ENCODE assay signal across 1 cellular context in the genomic region with DNA sequence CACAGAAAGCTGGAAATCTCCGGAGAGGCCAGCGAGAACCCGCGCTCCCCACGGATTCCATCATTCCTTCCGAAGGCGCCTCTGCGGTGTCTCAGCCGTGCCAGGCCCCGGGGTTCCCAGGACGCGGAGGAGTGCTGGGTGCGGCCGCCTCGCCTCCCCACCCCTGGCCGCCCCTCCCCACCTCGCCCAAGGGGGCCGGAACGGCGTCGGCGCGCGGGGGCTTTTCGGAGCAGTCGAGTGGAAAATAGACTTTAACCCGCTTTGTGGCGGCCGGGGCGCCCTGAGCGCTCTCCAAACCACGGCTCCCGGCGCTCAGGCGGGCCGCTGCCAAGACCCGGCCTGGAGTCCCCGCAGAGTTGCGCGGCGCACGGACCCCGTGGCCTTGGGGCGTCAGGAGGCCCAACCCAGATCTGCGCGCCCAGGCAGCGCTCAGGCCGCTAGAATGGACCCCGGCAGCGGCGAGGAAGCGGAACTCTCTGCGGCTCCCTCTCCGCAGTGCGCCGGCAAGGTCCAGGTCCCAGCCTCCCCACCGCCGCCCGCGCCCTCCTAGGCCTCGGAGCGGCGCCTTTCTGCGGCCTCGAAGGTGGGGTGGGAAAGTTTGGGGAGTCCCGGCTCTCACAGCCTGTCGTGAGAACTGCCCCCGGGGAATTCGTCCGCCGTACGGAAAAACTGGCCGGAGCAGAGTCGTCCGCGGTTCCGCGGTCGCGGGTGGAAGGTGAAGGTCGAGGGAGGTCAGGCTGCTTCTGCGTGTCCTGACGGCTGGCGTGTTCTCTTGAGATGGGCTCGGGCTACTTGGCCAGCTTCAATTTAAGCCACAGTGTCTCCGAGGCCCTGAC.
TF ChIP-seq lines count a peak whose summit lies in the region.

No MANE protein-coding gene starts in this region.

TF ChIP-seq in HepG2, 621 proteins besides CTCF, POLR2A, EP300 and RAD21 (continued from another document and continues in another):
- no peak for TF ChIP-seq ZNF570 (CRISPR knock-in tag; IDR thresholded peaks at IDR 0.05; ENCODE audit: borderline replicate concordance)
- TF ChIP-seq MAFF (IDR thresholded peaks at IDR 0.05; ENCODE audit: low read depth, low read length): no peak
- TF ChIP-seq ZNF530 (CRISPR knock-in tag; IDR thresholded peaks at IDR 0.05; ENCODE audit: low read depth): no peak
- no peak for TF ChIP-seq NFE2L2 (IDR thresholded peaks at IDR 0.05; ENCODE audit: low read length)
- TF ChIP-seq, protein P1, sequence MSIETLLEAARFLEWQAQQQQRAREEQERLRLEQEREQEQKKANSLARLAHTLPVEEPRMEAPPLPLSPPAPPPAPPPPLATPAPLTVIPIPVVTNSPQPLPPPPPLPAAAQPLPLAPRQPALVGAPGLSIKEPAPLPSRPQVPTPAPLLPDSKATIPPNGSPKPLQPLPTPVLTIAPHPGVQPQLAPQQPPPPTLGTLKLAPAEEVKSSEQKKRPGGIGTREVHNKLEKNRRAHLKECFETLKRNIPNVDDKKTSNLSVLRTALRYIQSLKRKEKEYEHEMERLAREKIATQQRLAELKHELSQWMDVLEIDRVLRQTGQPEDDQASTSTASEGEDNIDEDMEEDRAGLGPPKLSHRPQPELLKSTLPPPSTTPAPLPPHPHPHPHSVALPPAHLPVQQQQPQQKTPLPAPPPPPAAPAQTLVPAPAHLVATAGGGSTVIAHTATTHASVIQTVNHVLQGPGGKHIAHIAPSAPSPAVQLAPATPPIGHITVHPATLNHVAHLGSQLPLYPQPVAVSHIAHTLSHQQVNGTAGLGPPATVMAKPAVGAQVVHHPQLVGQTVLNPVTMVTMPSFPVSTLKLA (IDR thresholded peaks at IDR 0.05): no peak
- TF ChIP-seq PHF21A (CRISPR knock-in tag; IDR thresholded peaks at IDR 0.05): peak; percentile 94
- TF ChIP-seq, protein P2, sequence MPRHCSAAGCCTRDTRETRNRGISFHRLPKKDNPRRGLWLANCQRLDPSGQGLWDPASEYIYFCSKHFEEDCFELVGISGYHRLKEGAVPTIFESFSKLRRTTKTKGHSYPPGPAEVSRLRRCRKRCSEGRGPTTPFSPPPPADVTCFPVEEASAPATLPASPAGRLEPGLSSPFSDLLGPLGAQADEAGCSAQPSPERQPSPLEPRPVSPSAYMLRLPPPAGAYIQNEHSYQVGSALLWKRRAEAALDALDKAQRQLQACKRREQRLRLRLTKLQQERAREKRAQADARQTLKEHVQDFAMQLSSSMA (CRISPR knock-in tag; IDR thresholded peaks at IDR 0.05): no peak; the same call in 1 of the 2 replicates
- no peak; the same call in 1 of the 2 replicates for TF ChIP-seq ATF7-NPFF (CRISPR knock-in tag; IDR thresholded peaks at IDR 0.05; ENCODE audit: low read depth)
- TF ChIP-seq KAT2B (IDR thresholded peaks at IDR 0.05; ENCODE audit: borderline replicate concordance, low read depth, low read length): no peak
- no peak for TF ChIP-seq ZNF792 (CRISPR knock-in tag; IDR thresholded peaks at IDR 0.05)
- 0 out of 2 replicates have a peak, but pooled peaks have one; percentile 42 for TF ChIP-seq MEIS2 (CRISPR knock-in tag; IDR thresholded peaks at IDR 0.05)
- peak; percentile 74 for TF ChIP-seq SP5 (CRISPR knock-in tag; IDR thresholded peaks at IDR 0.05; ENCODE audit: borderline replicate concordance, low read depth)
- peak; percentile 60 for TF ChIP-seq RBFOX2 (IDR thresholded peaks at IDR 0.05; ENCODE audit: low read depth, low read length)
- no peak for TF ChIP-seq ZNF484 (CRISPR knock-in tag; IDR thresholded peaks at IDR 0.05; ENCODE audit: borderline replicate concordance, low read depth)
- no peak for TF ChIP-seq SOX13 (IDR thresholded peaks at IDR 0.05)
- TF ChIP-seq SOX13 (CRISPR knock-in tag; conservative IDR thresholded peaks at IDR 0.05 in 1 of 2, IDR thresholded peaks at IDR 0.05 in 1 of 2): peak in 1 of 2 experiments; percentile 53; a peak in 2 of 4 replicates
- TF ChIP-seq, protein P3, sequence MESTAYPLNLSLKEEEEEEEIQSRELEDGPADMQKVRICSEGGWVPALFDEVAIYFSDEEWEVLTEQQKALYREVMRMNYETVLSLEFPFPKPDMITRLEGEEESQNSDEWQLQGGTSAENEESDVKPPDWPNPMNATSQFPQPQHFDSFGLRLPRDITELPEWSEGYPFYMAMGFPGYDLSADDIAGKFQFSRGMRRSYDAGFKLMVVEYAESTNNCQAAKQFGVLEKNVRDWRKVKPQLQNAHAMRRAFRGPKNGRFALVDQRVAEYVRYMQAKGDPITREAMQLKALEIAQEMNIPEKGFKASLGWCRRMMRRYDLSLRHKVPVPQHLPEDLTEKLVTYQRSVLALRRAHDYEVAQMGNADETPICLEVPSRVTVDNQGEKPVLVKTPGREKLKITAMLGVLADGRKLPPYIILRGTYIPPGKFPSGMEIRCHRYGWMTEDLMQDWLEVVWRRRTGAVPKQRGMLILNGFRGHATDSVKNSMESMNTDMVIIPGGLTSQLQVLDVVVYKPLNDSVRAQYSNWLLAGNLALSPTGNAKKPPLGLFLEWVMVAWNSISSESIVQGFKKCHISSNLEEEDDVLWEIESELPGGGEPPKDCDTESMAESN (CRISPR knock-in tag; conservative IDR thresholded peaks at IDR 0.05): 0 out of 2 replicates have a peak, but pooled peaks have one; percentile 69
- TF ChIP-seq, protein P4, sequence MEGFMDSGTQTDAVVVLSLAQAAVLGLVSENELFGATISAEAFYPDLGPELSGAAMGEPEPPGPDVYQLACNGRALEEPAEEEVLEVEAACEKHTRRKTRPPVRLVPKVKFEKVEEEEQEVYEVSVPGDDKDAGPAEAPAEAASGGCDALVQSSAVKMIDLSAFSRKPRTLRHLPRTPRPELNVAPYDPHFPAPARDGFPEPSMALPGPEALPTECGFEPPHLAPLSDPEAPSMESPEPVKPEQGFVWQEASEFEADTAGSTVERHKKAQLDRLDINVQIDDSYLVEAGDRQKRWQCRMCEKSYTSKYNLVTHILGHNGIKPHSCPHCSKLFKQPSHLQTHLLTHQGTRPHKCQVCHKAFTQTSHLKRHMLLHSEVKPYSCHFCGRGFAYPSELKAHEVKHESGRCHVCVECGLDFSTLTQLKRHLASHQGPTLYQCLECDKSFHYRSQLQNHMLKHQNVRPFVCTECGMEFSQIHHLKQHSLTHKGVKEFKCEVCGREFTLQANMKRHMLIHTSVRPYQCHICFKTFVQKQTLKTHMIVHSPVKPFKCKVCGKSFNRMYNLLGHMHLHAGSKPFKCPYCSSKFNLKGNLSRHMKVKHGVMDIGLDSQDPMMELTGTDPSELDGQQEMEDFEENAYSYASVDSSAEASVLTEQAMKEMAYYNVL (CRISPR knock-in tag; IDR thresholded peaks at IDR 0.05; ENCODE audit: borderline replicate concordance): peak; percentile 76; the same call in 1 of the 2 replicates
- TF ChIP-seq FOSL1 (CRISPR knock-in tag; IDR thresholded peaks at IDR 0.05; ENCODE audit: borderline replicate concordance): no peak
- no peak for TF ChIP-seq PLRG1 (conservative IDR thresholded peaks at IDR 0.05)
- no peak for TF ChIP-seq ZNF124 (CRISPR knock-in tag; IDR thresholded peaks at IDR 0.05)
- TF ChIP-seq JUND (CRISPR knock-in tag; IDR thresholded peaks at IDR 0.05): no peak
- TF ChIP-seq NFIB (CRISPR knock-in tag; IDR thresholded peaks at IDR 0.05; ENCODE audit: borderline replicate concordance): no peak
- TF ChIP-seq ZNF879 (CRISPR knock-in tag; IDR thresholded peaks at IDR 0.05): 0 out of 2 replicates have a peak, but pooled peaks have one; percentile 19
- TF ChIP-seq NR2F1 (CRISPR knock-in tag; IDR thresholded peaks at IDR 0.05): no peak
- TF ChIP-seq, protein P5, sequence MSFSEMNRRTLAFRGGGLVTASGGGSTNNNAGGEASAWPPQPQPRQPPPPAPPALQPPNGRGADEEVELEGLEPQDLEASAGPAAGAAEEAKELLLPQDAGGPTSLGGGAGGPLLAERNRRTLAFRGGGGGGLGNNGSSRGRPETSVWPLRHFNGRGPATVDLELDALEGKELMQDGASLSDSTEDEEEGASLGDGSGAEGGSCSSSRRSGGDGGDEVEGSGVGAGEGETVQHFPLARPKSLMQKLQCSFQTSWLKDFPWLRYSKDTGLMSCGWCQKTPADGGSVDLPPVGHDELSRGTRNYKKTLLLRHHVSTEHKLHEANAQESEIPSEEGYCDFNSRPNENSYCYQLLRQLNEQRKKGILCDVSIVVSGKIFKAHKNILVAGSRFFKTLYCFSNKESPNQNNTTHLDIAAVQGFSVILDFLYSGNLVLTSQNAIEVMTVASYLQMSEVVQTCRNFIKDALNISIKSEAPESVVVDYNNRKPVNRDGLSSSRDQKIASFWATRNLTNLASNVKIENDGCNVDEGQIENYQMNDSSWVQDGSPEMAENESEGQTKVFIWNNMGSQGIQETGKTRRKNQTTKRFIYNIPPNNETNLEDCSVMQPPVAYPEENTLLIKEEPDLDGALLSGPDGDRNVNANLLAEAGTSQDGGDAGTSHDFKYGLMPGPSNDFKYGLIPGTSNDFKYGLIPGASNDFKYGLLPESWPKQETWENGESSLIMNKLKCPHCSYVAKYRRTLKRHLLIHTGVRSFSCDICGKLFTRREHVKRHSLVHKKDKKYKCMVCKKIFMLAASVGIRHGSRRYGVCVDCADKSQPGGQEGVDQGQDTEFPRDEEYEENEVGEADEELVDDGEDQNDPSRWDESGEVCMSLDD (CRISPR knock-in tag; IDR thresholded peaks at IDR 0.05; ENCODE audit: borderline replicate concordance): peak; percentile 76; the same call in 1 of the 2 replicates
- no peak for TF ChIP-seq ZNF672 (CRISPR knock-in tag; IDR thresholded peaks at IDR 0.05)
- TF ChIP-seq ZSCAN20 (CRISPR knock-in tag; IDR thresholded peaks at IDR 0.05; ENCODE audit: borderline replicate concordance): peak; percentile 74; the same call in 1 of the 2 replicates
- TF ChIP-seq, protein P6, sequence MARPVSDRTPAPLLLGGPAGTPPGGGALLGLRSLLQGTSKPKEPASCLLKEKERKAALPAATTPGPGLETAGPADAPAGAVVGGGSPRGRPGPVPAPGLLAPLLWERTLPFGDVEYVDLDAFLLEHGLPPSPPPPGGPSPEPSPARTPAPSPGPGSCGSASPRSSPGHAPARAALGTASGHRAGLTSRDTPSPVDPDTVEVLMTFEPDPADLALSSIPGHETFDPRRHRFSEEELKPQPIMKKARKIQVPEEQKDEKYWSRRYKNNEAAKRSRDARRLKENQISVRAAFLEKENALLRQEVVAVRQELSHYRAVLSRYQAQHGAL (CRISPR knock-in tag; IDR thresholded peaks at IDR 0.05; ENCODE audit: not compliant biosample characterization): no peak
- TF ChIP-seq, protein P7, sequence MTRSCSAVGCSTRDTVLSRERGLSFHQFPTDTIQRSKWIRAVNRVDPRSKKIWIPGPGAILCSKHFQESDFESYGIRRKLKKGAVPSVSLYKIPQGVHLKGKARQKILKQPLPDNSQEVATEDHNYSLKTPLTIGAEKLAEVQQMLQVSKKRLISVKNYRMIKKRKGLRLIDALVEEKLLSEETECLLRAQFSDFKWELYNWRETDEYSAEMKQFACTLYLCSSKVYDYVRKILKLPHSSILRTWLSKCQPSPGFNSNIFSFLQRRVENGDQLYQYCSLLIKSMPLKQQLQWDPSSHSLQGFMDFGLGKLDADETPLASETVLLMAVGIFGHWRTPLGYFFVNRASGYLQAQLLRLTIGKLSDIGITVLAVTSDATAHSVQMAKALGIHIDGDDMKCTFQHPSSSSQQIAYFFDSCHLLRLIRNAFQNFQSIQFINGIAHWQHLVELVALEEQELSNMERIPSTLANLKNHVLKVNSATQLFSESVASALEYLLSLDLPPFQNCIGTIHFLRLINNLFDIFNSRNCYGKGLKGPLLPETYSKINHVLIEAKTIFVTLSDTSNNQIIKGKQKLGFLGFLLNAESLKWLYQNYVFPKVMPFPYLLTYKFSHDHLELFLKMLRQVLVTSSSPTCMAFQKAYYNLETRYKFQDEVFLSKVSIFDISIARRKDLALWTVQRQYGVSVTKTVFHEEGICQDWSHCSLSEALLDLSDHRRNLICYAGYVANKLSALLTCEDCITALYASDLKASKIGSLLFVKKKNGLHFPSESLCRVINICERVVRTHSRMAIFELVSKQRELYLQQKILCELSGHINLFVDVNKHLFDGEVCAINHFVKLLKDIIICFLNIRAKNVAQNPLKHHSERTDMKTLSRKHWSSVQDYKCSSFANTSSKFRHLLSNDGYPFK (CRISPR knock-in tag; IDR thresholded peaks at IDR 0.05; ENCODE audit: borderline replicate concordance): no peak
- no peak for TF ChIP-seq ZNF20 (CRISPR knock-in tag; IDR thresholded peaks at IDR 0.05)
- TF ChIP-seq ZNF558 (CRISPR knock-in tag; IDR thresholded peaks at IDR 0.05; ENCODE audit: borderline replicate concordance): peak; percentile 88
- TF ChIP-seq SATB2 (CRISPR knock-in tag; IDR thresholded peaks at IDR 0.05): no peak
- peak; percentile 63; the same call in 1 of the 2 replicates for TF ChIP-seq ZNF674 (CRISPR knock-in tag; IDR thresholded peaks at IDR 0.05; ENCODE audit: low read depth)
- no peak for TF ChIP-seq NPAS2 (CRISPR knock-in tag; IDR thresholded peaks at IDR 0.05; ENCODE audit: borderline replicate concordance)
- TF ChIP-seq ZNF510 (CRISPR knock-in tag; IDR thresholded peaks at IDR 0.05; ENCODE audit: low read depth): no peak
- TF ChIP-seq MTA1 (CRISPR knock-in tag; IDR thresholded peaks at IDR 0.05; ENCODE audit: borderline replicate concordance): peak; percentile 75; the same call in 1 of the 2 replicates
- TF ChIP-seq ZNF232 (CRISPR knock-in tag; IDR thresholded peaks at IDR 0.05; ENCODE audit: borderline replicate concordance): no peak
- TF ChIP-seq ETV6 (CRISPR knock-in tag; conservative IDR thresholded peaks at IDR 0.05): peak; percentile 56; the same call in 1 of the 2 replicates
- TF ChIP-seq NFATC3 (CRISPR knock-in tag; IDR thresholded peaks at IDR 0.05): no peak
- TF ChIP-seq, protein P8, sequence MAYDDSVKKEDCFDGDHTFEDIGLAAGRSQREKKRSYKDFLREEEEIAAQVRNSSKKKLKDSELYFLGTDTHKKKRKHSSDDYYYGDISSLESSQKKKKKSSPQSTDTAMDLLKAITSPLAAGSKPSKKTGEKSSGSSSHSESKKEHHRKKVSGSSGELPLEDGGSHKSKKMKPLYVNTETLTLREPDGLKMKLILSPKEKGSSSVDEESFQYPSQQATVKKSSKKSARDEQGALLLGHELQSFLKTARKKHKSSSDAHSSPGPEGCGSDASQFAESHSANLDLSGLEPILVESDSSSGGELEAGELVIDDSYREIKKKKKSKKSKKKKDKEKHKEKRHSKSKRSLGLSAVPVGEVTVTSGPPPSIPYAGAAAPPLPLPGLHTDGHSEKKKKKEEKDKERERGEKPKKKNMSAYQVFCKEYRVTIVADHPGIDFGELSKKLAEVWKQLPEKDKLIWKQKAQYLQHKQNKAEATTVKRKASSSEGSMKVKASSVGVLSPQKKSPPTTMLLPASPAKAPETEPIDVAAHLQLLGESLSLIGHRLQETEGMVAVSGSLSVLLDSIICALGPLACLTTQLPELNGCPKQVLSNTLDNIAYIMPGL (CRISPR knock-in tag; IDR thresholded peaks at IDR 0.05; ENCODE audit: borderline replicate concordance in 1 of 2, low read depth in 1 of 2): peak; percentile 40 to 85; a peak in 3 of 4 replicates
- no peak for TF ChIP-seq TCF7 (IDR thresholded peaks at IDR 0.05; ENCODE audit: low read depth)
- TF ChIP-seq, protein P9, sequence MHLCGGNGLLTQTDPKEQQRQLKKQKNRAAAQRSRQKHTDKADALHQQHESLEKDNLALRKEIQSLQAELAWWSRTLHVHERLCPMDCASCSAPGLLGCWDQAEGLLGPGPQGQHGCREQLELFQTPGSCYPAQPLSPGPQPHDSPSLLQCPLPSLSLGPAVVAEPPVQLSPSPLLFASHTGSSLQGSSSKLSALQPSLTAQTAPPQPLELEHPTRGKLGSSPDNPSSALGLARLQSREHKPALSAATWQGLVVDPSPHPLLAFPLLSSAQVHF (CRISPR knock-in tag; IDR thresholded peaks at IDR 0.05): no peak
